20 cellular contexts compared by ENCODE assay signal in the genomic region with DNA sequence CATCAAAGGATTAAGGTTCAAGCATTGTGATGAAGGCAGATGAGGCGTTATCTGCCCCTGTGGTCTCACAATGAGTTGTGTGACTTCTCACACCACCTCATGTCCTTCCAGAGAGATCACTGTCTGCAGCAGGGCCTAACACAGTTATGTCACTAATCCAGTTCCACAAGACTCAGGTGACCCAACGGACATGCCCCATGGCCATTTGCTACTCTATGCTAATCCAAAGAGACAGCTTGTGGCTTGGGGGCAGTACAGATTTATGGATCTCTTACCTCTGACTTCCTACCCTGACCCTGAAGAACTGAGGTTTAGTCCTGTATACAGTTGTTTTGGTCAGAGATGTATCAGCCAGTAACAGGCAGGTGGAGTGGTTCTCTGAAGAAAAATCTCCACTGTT.
DNase-seq lines count a peak whose midpoint lies in the region; ATAC-seq, FAIRE-seq and TF ChIP-seq lines count a peak whose summit lies in the region.
"Had no signal": no experiment of that assay in that cellular context is flagged by ENCODE, and none has a peak within 500 bp of the region (broad histone marks: within the 10 kb centered on the region; RNA-seq: fewer than 3 reads in every experiment).

No MANE protein-coding gene starts in this region.

- no TSS peak for BruUV-seq in Caco-2 (replicated peaks; lab: Mats Ljungman, UMichigan)

- H2AK5ac ChIP-seq in trophoblast cell (ENCODE audit: low read length) = no peak overlapping the region

- H3K36me3 ChIP-seq in Caco-2 (ENCODE audit: control insufficient read depth, insufficient read depth, low read length) = no peaks in the 10 kb centered on the region
- no peaks in the 10 kb centered on the region for H3K36me3 ChIP-seq in bronchial epithelial cell (ENCODE audit: control insufficient read depth, insufficient read depth, low read length)
- H3K36me3 ChIP-seq in trophoblast cell (ENCODE audit: control insufficient read depth in 1 of 2, insufficient read depth in 2 of 2, low read length in 2 of 2) = no peaks in the 10 kb centered on the region
- H3K36me3 ChIP-seq: HAP-1 had no signal

- no peaks in the 10 kb centered on the region for H3K36me3 Mint-ChIP-seq in Caco-2 (ENCODE audit: insufficient read depth, unreplicated experiment)
- H3K36me3 Mint-ChIP-seq in stimulated activated memory B cell treated with anti-CD40 and anti-IgM and Interleukin-4, amounts not matched to agents 10 μg/mL and 1 μg/mL and 100 μg/mL, for 72 hours = no peaks in the 10 kb centered on the region
- H3K36me3 Mint-ChIP-seq: CD4-positive, CD25-positive, alpha-beta regulatory T cell; CD8-positive, alpha-beta T cell had no signal

- POLR2A ChIA-PET in Caco-2 (lab: Charles Lee) = no interaction called here

- no peak overlapping the region for H3K4ac ChIP-seq in trophoblast cell (ENCODE audit: low read depth, low read length)

- H3K27ac ChIP-seq in trophoblast cell (ENCODE audit: low read depth, low read length) = no peak overlapping the region
- H3K27ac ChIP-seq: C4-2B had no signal

- DNase-seq in Caco-2 = peak; percentile 55 to 73
- DNase-seq in ELF-1 (ENCODE audit: low read depth, low spot score) = peak; percentile 73
- DNase-seq in bronchial epithelial cell (ENCODE audit: low read depth) = no peak
- DNase-seq in trophoblast cell = peak; percentile 89 to 91
- no peak for DNase-seq in NCI-H2081 (lab: John Stamatoyannopoulos, UW)
- DNase-seq: CD4-positive, CD25-positive, alpha-beta regulatory T cell; CD8-positive, alpha-beta T cell; DMS 273 treated with DMSO at 0.1 percent for 48 hours; DMS79; EL; GF-D8; GOT3; HFFc6 had no signal

- H4K12ac ChIP-seq in trophoblast cell (ENCODE audit: low read depth, low read length) = no peak overlapping the region

- no peak overlapping the region for H3K9ac ChIP-seq in trophoblast cell (ENCODE audit: low read length)

- H3K4me1 Mint-ChIP-seq in Caco-2 (ENCODE audit: low read depth, unreplicated experiment) = peaks cover 29% of the 10 kb centered on the region
- no peaks in the 10 kb centered on the region for H3K4me1 Mint-ChIP-seq in stimulated activated memory B cell treated with anti-CD40 and anti-IgM and Interleukin-4, amounts not matched to agents 10 μg/mL and 1 μg/mL and 100 μg/mL, for 72 hours

- H3K23ac ChIP-seq in trophoblast cell (ENCODE audit: low read length) = no peak overlapping the region

- no peak overlapping the region for H2BK120ac ChIP-seq in trophoblast cell (ENCODE audit: insufficient read depth, low read length, poor library complexity)

- no peak for ATAC-seq in stimulated activated memory B cell treated with anti-CD40 and anti-IgM and Interleukin-4, amounts not matched to agents 10 μg/mL and 1 μg/mL and 100 μg/mL, for 72 hours
- ATAC-seq: CD8-positive, alpha-beta T cell had no signal

- no peak overlapping the region for H3K4me2 ChIP-seq in trophoblast cell (ENCODE audit: low read length)

- H2BK5ac ChIP-seq in trophoblast cell (ENCODE audit: low read depth, low read length, poor library complexity) = no peak overlapping the region

- no peak for TF ChIP-seq CTCF in Caco-2 (IDR thresholded peaks at IDR 0.05; ENCODE audit: insufficient read depth in 1 of 2, low read depth in 1 of 2, low read length in 1 of 2, severe bottlenecking in 1 of 2, unreplicated experiment in 1 of 2)
- TF ChIP-seq CTCF in bronchial epithelial cell (IDR thresholded peaks at IDR 0.05; ENCODE audit: insufficient read depth, low read length, severe bottlenecking) = no peak

- H3K9me3 ChIP-seq in Caco-2 = no peaks in the 10 kb centered on the region
- H3K9me3 ChIP-seq in trophoblast cell (ENCODE audit: insufficient read depth, low read depth, low read length) = no peaks in the 10 kb centered on the region
- H3K9me3 ChIP-seq: HAP-1 had no signal

- no CpG with 5 or more reads among the region's 2 CpGs for WGBS in trophoblast cell (ENCODE audit: extremely low coverage, insufficient coverage, insufficient read length)

- H3K4me3 Mint-ChIP-seq in Caco-2 (ENCODE audit: unreplicated experiment) = no peak overlapping the region
- H3K4me3 Mint-ChIP-seq in stimulated activated memory B cell treated with anti-CD40 and anti-IgM and Interleukin-4, amounts not matched to agents 10 μg/mL and 1 μg/mL and 100 μg/mL, for 72 hours = no peak overlapping the region
- H3K4me3 Mint-ChIP-seq: CD4-positive, CD25-positive, alpha-beta regulatory T cell; CD8-positive, alpha-beta T cell; HFFc6 had no signal

- CTCF ChIA-PET in Caco-2 (lab: Charles Lee) = no interaction called here

- H3K4me1 ChIP-seq in Caco-2 = peaks cover 22% of the 10 kb centered on the region
- H3K4me1 ChIP-seq in trophoblast cell (ENCODE audit: control insufficient read depth in 1 of 2, insufficient read depth in 2 of 2, low read length in 2 of 2) = peaks cover 0 to 3% of the 10 kb centered on the region in 2 experiments
- H3K4me1 ChIP-seq: HAP-1 had no signal

- no peak overlapping the region for H4K8ac ChIP-seq in trophoblast cell (ENCODE audit: low read depth, low read length)

- H2AFZ ChIP-seq in trophoblast cell (ENCODE audit: insufficient read depth, low read length, poor library complexity) = no peak overlapping the region

- H3K27me3 ChIP-seq in Caco-2 (replicated peaks; ENCODE audit: control insufficient read depth, insufficient read depth, low read length) (no peaks in the 10 kb centered on the region), bronchial epithelial cell (ENCODE audit: control insufficient read depth, insufficient read depth, low read length) (no peaks in the 10 kb centered on the region), trophoblast cell (ENCODE audit: insufficient read depth, low read length) (no peaks in the 10 kb centered on the region)

- no peak overlapping the region for H3K14ac ChIP-seq in trophoblast cell (ENCODE audit: low read length)

- no peaks in the 10 kb centered on the region for H3K79me2 ChIP-seq in trophoblast cell (ENCODE audit: control insufficient read depth, insufficient read depth, low read length, poor library complexity)

- no peaks in the 10 kb centered on the region for H3K27me3 Mint-ChIP-seq in Caco-2 (ENCODE audit: insufficient read depth, unreplicated experiment)
- peaks cover 46% of the 10 kb centered on the region for H3K27me3 Mint-ChIP-seq in stimulated activated memory B cell treated with anti-CD40 and anti-IgM and Interleukin-4, amounts not matched to agents 10 μg/mL and 1 μg/mL and 100 μg/mL, for 72 hours

- no peak overlapping the region for H2BK12ac ChIP-seq in trophoblast cell (ENCODE audit: low read length)

- H3K4me3 ChIP-seq in Caco-2 (ENCODE audit: low read depth, low read length) = no peak overlapping the region
- H3K4me3 ChIP-seq in bronchial epithelial cell (ENCODE audit: low read depth, low read length) = no peak overlapping the region
- H3K4me3 ChIP-seq in trophoblast cell (ENCODE audit: low read depth, low read length) = no peak overlapping the region
- H3K4me3 ChIP-seq: HAP-1 had no signal

- intact Hi-C loops in Caco-2 (cut with micrococcal nuclease; ENCODE audit: unreplicated experiment) = no loop called here

- H3K18ac ChIP-seq in trophoblast cell (ENCODE audit: low read length) = no peak overlapping the region

- H3K79me1 ChIP-seq in trophoblast cell (ENCODE audit: low read length) = no peaks in the 10 kb centered on the region

- no peaks in the 10 kb centered on the region for H3K9me3 Mint-ChIP-seq in Caco-2 (ENCODE audit: unreplicated experiment)
- no peaks in the 10 kb centered on the region for H3K9me3 Mint-ChIP-seq in stimulated activated memory B cell treated with anti-CD40 and anti-IgM and Interleukin-4, amounts not matched to agents 10 μg/mL and 1 μg/mL and 100 μg/mL, for 72 hours
- H3K9me3 Mint-ChIP-seq: CD8-positive, alpha-beta T cell; HFFc6 had no signal

- H4K91ac ChIP-seq in trophoblast cell (ENCODE audit: low read depth, low read length) = no peak overlapping the region

- FAIRE-seq in bronchial epithelial cell (lab: Jason Lieb, UNC) = peak; percentile 52
- FAIRE-seq: D721Med, GM12891, GM18507, H54 had no signal

- H3K27ac Mint-ChIP-seq in Caco-2 (ENCODE audit: unreplicated experiment) = no peak overlapping the region
- H3K27ac Mint-ChIP-seq in stimulated activated memory B cell treated with anti-CD40 and anti-IgM and Interleukin-4, amounts not matched to agents 10 μg/mL and 1 μg/mL and 100 μg/mL, for 72 hours = no peak overlapping the region
- H3K27ac Mint-ChIP-seq: CD4-positive, CD25-positive, alpha-beta regulatory T cell; CD8-positive, alpha-beta T cell; HFFc6 had no signal

Comparison
In these comparisons a context has a peak if more than half of its experiments do, and no peak if none do; other contexts are left out.
1. DNase-seq: peak in Caco-2 (2 of 2), ELF-1 (single experiment) and trophoblast cell (2 of 2); none in bronchial epithelial cell (single experiment) and NCI-H2081 (0 of 2).